ENCODE assay signal across 8 cellular contexts in genomic region chr12:46269429-46270241, GRCh38. TPM values are rescaled to one million over a fixed set of nuclear protein-coding genes. Genes with fewer than 3 reads are reported as not detected.
DNase-seq lines count a peak whose midpoint lies in the region; ATAC-seq and TF ChIP-seq lines count a peak whose summit lies in the region.

No MANE protein-coding gene starts in this region.

- intact Hi-C loops in body of pancreas (cut with DNase I): no loop called here

- peaks cover 24% of the 10 kb centered on the region for H3K4me1 ChIP-seq in ACC112 (ENCODE audit: control insufficient read depth, insufficient read depth, low read length, unreplicated experiment)
- peaks cover 27% of the 10 kb centered on the region for H3K4me1 ChIP-seq in body of pancreas

- peaks cover 37% of the 10 kb centered on the region for H3K79me2 ChIP-seq in ACC112 (ENCODE audit: control insufficient read depth, insufficient read depth, low read length, unreplicated experiment)

- H3K27ac ChIP-seq in ACC112 (ENCODE audit: low read depth, low read length): no peak overlapping the region
- peak overlapping the region; percentile 86 to 93 (median 90) for H3K27ac ChIP-seq in body of pancreas

- no peaks in the 10 kb centered on the region for H3K36me3 ChIP-seq in ACC112 (ENCODE audit: insufficient read depth, low read length)
- H3K36me3 ChIP-seq in body of pancreas (replicated peaks in 1 of 2; ENCODE audit: insufficient read depth in 1 of 2, low read depth in 2 of 2): no peaks in the 10 kb centered on the region

- DNase-seq in T follicular helper cell (ENCODE audit: low read depth): peak; percentile 58
- peak in 1 of 4 donors; percentile 7 for DNase-seq in body of pancreas
- peak; percentile 90 for DNase-seq in kidney tubule cell (ENCODE audit: low spot score)
- peak in 2 of 3 donors; percentile 46 to 50 for DNase-seq in stimulated activated CD4-positive, alpha-beta T cell treated with anti-CD3 and anti-CD28 coated beads, TNF-alpha, amount 100 ng/mL, for 1 hour (ENCODE audit: low read depth in 3 of 3, low spot score in 1 of 3)
- no peak for DNase-seq in NCI-H1694 treated with DMSO at 0.1 percent for 48 hours (lab: John Stamatoyannopoulos, UW)

- peak overlapping the region; percentile 95 for H3K4me3 ChIP-seq in ACC112 (ENCODE audit: low read depth, low read length)
- H3K4me3 ChIP-seq in body of pancreas: peak overlapping the region; percentile 44 to 48

- no peaks in the 10 kb centered on the region for H3K9me3 ChIP-seq in body of pancreas

- 19 to 67% methylated on average over 18 to 42 of the region's 42 CpGs for WGBS in body of pancreas, 2 donors

- no peak for TF ChIP-seq POLR2A in body of pancreas (IDR thresholded peaks at IDR 0.05)

- ATAC-seq in GM19023 (IDR thresholded peaks at IDR 0.05; ENCODE audit: unreplicated experiment) (peak; percentile 12), HG03196 (IDR thresholded peaks at IDR 0.05; ENCODE audit: unreplicated experiment) (peak; percentile 32), body of pancreas (peak; percentile 50)

- peak overlapping the region; percentile 74 for H2AFZ ChIP-seq in ACC112 (ENCODE audit: low read length, unreplicated experiment)

- no peaks in the 10 kb centered on the region for H3K27me3 ChIP-seq in ACC112 (ENCODE audit: insufficient read depth, low read length)
- no peaks in the 10 kb centered on the region for H3K27me3 ChIP-seq in body of pancreas

- TF ChIP-seq CTCF in body of pancreas (IDR thresholded peaks at IDR 0.05): no peak

RNA-seq across cellular contexts. Expression of gene SLC38A1, which starts 0.8 kb away (rescaled TPM):
- total RNA-seq in body of pancreas: 10 to 100 TPM; 18.5 to 38.4 TPM
